Comparison of ENCODE assay signal across 16 cellular contexts in the genomic region with DNA sequence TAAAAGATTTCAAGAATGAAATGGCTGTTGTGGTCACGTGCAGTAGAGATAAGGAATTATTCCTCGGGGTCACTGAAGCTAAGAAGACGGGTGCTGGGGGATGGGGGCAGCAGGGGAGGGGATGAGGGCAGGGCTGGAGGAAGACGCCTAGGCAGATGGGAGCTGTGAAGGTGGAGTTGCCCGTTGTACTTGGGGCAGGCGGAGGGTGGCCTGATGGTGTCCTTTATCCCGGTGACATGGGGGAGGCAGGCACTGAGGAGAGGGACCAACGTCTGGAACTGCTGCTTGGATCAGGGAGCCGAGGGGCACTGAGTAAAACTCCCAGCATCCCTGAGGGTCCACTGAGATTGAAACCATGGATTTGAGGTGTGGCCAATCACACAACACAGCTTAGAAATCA.
"Had no signal": no experiment of that assay in that cellular context is flagged by ENCODE, and none has a peak within 500 bp of the region (broad histone marks: within the 10 kb centered on the region; RNA-seq: fewer than 3 reads in every experiment).

No MANE protein-coding gene starts in this region.

- H3K27ac Mint-ChIP-seq: stimulated activated naive B cell treated with anti-CD40 and anti-IgM and Interleukin-4, amounts not matched to agents 10 μg/mL and 1 μg/mL and 100 μg/mL, for 72 hours; stimulated activated naive CD8-positive, alpha-beta T cell treated with anti-CD3 and anti-CD28 coated beads, Interleukin-15, amount 100 ng/mL, for 72 hours had no signal

- H3K27me3 ChIP-seq: colonic mucosa, sigmoid colon, testis, tibial nerve had no signal

- H3K9me3 Mint-ChIP-seq: stimulated activated naive B cell treated with anti-CD40 and anti-IgM and Interleukin-4, amounts not matched to agents 10 μg/mL and 1 μg/mL and 100 μg/mL, for 72 hours; stimulated activated naive CD8-positive, alpha-beta T cell treated with anti-CD3 and anti-CD28 coated beads, Interleukin-15, amount 100 ng/mL, for 72 hours had no signal

- ATAC-seq: foreskin keratinocyte; left lobe of liver; mucosa of descending colon; naive thymus-derived CD8-positive, alpha-beta T cell; stimulated activated naive B cell treated with anti-CD40 and anti-IgM and Interleukin-4, amounts not matched to agents 10 μg/mL and 1 μg/mL and 100 μg/mL, for 72 hours; stimulated activated naive CD8-positive, alpha-beta T cell treated with anti-CD3 and anti-CD28 coated beads, Interleukin-15, amount 100 ng/mL, for 72 hours had no signal

- DNase-seq: colonic mucosa; dermis blood vessel endothelial cell; foreskin keratinocyte; mammary epithelial cell; mucosa of descending colon; naive thymus-derived CD8-positive, alpha-beta T cell; sigmoid colon; stimulated activated CD4-positive, alpha-beta T cell treated with anti-CD3 and anti-CD28 coated beads, Interleukin-2, amount 100 ng/mL, for 24 hours; stimulated activated CD4-positive, alpha-beta T cell treated with anti-CD3 and anti-CD28 coated beads, Interleukin-4, amount 100 ng/mL, for 4 hours; stimulated activated naive B cell treated with anti-CD40 and anti-IgM and Interleukin-4, amounts not matched to agents 10 μg/mL and 1 μg/mL and 100 μg/mL, for 72 hours; stimulated activated naive CD8-positive, alpha-beta T cell treated with anti-CD3 and anti-CD28 coated beads, Interleukin-15, amount 100 ng/mL, for 72 hours; testis had no signal

- H3K4me3 Mint-ChIP-seq: naive thymus-derived CD8-positive, alpha-beta T cell; stimulated activated naive B cell treated with anti-CD40 and anti-IgM and Interleukin-4, amounts not matched to agents 10 μg/mL and 1 μg/mL and 100 μg/mL, for 72 hours; stimulated activated naive CD8-positive, alpha-beta T cell treated with anti-CD3 and anti-CD28 coated beads, Interleukin-15, amount 100 ng/mL, for 72 hours had no signal

- H3K36me3 Mint-ChIP-seq: naive thymus-derived CD8-positive, alpha-beta T cell had no signal

- H3K27ac ChIP-seq: colonic mucosa, foreskin keratinocyte, neutrophil, sigmoid colon, skin epidermis, testis, tibial nerve had no signal

- H3K27me3 Mint-ChIP-seq: naive thymus-derived CD8-positive, alpha-beta T cell; stimulated activated naive B cell treated with anti-CD40 and anti-IgM and Interleukin-4, amounts not matched to agents 10 μg/mL and 1 μg/mL and 100 μg/mL, for 72 hours had no signal
